ENCODE assay signal across 35 cellular contexts in the genomic region with DNA sequence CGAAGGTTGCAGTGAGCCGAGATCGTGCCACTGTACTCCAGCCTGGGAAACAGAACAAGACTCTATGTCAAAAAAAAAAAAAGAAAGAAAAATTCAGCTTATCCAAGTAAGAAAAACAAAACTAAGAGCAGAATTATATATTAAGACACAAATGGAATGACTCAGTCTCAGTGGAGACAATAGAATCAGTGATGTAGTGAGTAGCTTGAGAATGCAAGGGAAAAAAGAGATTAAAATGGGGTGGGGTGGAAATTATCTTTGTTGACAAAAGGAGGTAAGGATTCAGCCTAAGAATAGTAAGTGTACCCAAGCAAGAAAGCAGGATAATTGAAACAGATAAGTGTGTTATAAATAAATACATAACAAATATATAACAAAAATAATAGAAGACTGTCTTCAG.
DNase-seq lines count a peak whose midpoint lies in the region; ATAC-seq, FAIRE-seq and TF ChIP-seq lines count a peak whose summit lies in the region.
"Had no signal": no experiment of that assay in that cellular context is flagged by ENCODE, and none has a peak within 500 bp of the region (broad histone marks: within the 10 kb centered on the region; RNA-seq: fewer than 3 reads in every experiment).

No MANE protein-coding gene starts in this region.

- no peaks in the 10 kb centered on the region for H3K27me3 Mint-ChIP-seq in astrocyte (ENCODE audit: low read depth, unreplicated experiment)
- H3K27me3 Mint-ChIP-seq in stimulated activated naive B cell treated with anti-CD40 and anti-IgM and Interleukin-4, amounts not matched to agents 10 μg/mL and 1 μg/mL and 100 μg/mL, for 72 hours = no peaks in the 10 kb centered on the region
- no peaks in the 10 kb centered on the region for H3K27me3 Mint-ChIP-seq in activated T-cell treated with anti-CD3 and anti-CD28 coated beads, Interleukin-2, amount 50 U/mL, for 24 hours
- H3K27me3 Mint-ChIP-seq: activated naive CD4-positive, alpha-beta T cell treated with anti-CD3 and anti-CD28 coated beads, Interleukin-2, amount 10 ng/mL, durations not matched to agents 7 days and 5 days; IgD-negative memory B cell had no signal

- no peaks in the 10 kb centered on the region for H3K4me1 Mint-ChIP-seq in astrocyte (ENCODE audit: low read depth, unreplicated experiment)
- H3K4me1 Mint-ChIP-seq in stimulated activated naive B cell treated with anti-CD40 and anti-IgM and Interleukin-4, amounts not matched to agents 10 μg/mL and 1 μg/mL and 100 μg/mL, for 72 hours = peaks cover 5 to 6% of the 10 kb centered on the region in 2 donors
- H3K4me1 Mint-ChIP-seq in activated T-cell treated with anti-CD3 and anti-CD28 coated beads, Interleukin-2, amount 50 U/mL, for 24 hours (ENCODE audit: low read depth) = peaks cover 3% of the 10 kb centered on the region
- H3K4me1 Mint-ChIP-seq: neural crest cell had no signal

- H3K4me3 Mint-ChIP-seq in astrocyte (ENCODE audit: unreplicated experiment) = no peak overlapping the region
- no peak overlapping the region for H3K4me3 Mint-ChIP-seq in stimulated activated naive B cell treated with anti-CD40 and anti-IgM and Interleukin-4, amounts not matched to agents 10 μg/mL and 1 μg/mL and 100 μg/mL, for 72 hours
- no peak overlapping the region for H3K4me3 Mint-ChIP-seq in activated T-cell treated with anti-CD3 and anti-CD28 coated beads, Interleukin-2, amount 50 U/mL, for 24 hours
- H3K4me3 Mint-ChIP-seq: activated naive CD4-positive, alpha-beta T cell treated with anti-CD3 and anti-CD28 coated beads, Interleukin-2, amount 10 ng/mL, durations not matched to agents 7 days and 5 days; activated T-helper 1 cell treated with anti-CD3 and anti-CD28 coated beads, Interleukin-12 subunit alpha, Interleukin-12 subunit beta, Interleukin-2, Interleukin-4 antibody, amounts not matched to agents 30 ng/mL and 10 ng/mL and 1 ng/mL, durations not matched to agents 14 hours and 24 hours and 36 hours; neural crest cell had no signal

- H3K36me3 Mint-ChIP-seq in astrocyte (ENCODE audit: low read depth, unreplicated experiment) = no peaks in the 10 kb centered on the region
- peaks cover 5 to 15% of the 10 kb centered on the region in 2 donors for H3K36me3 Mint-ChIP-seq in stimulated activated naive B cell treated with anti-CD40 and anti-IgM and Interleukin-4, amounts not matched to agents 10 μg/mL and 1 μg/mL and 100 μg/mL, for 72 hours
- H3K36me3 Mint-ChIP-seq in activated T-cell treated with anti-CD3 and anti-CD28 coated beads, Interleukin-2, amount 50 U/mL, for 24 hours (ENCODE audit: low read depth) = peaks cover 80% of the 10 kb centered on the region

- CTCF ChIA-PET in SK-N-SH (lab: Yijun Ruan, JAX) = no interaction called here

- no peak overlapping the region for H3K27ac Mint-ChIP-seq in astrocyte (ENCODE audit: unreplicated experiment)
- peak overlapping the region; percentile 62 for H3K27ac Mint-ChIP-seq in stimulated activated naive B cell treated with anti-CD40 and anti-IgM and Interleukin-4, amounts not matched to agents 10 μg/mL and 1 μg/mL and 100 μg/mL, for 72 hours
- H3K27ac Mint-ChIP-seq in activated T-cell treated with anti-CD3 and anti-CD28 coated beads, Interleukin-2, amount 50 U/mL, for 24 hours = no peak overlapping the region
- H3K27ac Mint-ChIP-seq: activated naive CD4-positive, alpha-beta T cell treated with anti-CD3 and anti-CD28 coated beads, Interleukin-2, amount 10 ng/mL, durations not matched to agents 7 days and 5 days; activated T-helper 1 cell treated with anti-CD3 and anti-CD28 coated beads, Interleukin-12 subunit alpha, Interleukin-12 subunit beta, Interleukin-2, Interleukin-4 antibody, amounts not matched to agents 30 ng/mL and 10 ng/mL and 1 ng/mL, durations not matched to agents 14 hours and 24 hours and 36 hours had no signal

- H3K9me2 ChIP-seq in SK-N-SH = no peaks in the 10 kb centered on the region

- no peaks in the 10 kb centered on the region for H3K9me3 Mint-ChIP-seq in astrocyte (ENCODE audit: unreplicated experiment)
- H3K9me3 Mint-ChIP-seq in stimulated activated naive B cell treated with anti-CD40 and anti-IgM and Interleukin-4, amounts not matched to agents 10 μg/mL and 1 μg/mL and 100 μg/mL, for 72 hours = no peaks in the 10 kb centered on the region
- no peaks in the 10 kb centered on the region for H3K9me3 Mint-ChIP-seq in activated T-cell treated with anti-CD3 and anti-CD28 coated beads, Interleukin-2, amount 50 U/mL, for 24 hours
- H3K9me3 Mint-ChIP-seq: activated naive CD4-positive, alpha-beta T cell treated with anti-CD3 and anti-CD28 coated beads, Interleukin-2, amount 10 ng/mL, durations not matched to agents 7 days and 5 days; activated T-helper 1 cell treated with anti-CD3 and anti-CD28 coated beads, Interleukin-12 subunit alpha, Interleukin-12 subunit beta, Interleukin-2, Interleukin-4 antibody, amounts not matched to agents 30 ng/mL and 10 ng/mL and 1 ng/mL, durations not matched to agents 14 hours and 24 hours and 36 hours; IgD-negative memory B cell; neural crest cell had no signal

- no peak for FAIRE-seq in astrocyte (lab: Jason Lieb, UNC)
- FAIRE-seq: keratinocyte, RCC 7860 had no signal

- H3F3A ChIP-seq in SK-N-SH (replicated peaks; ENCODE audit: insufficient read depth) = peaks cover 7% of the 10 kb centered on the region

- TF ChIP-seq CTCF in SK-N-SH (IDR thresholded peaks at IDR 0.05) (no peak), astrocyte (IDR thresholded peaks at IDR 0.05; ENCODE audit: insufficient read depth, low read depth, low read length) (no peak), fibroblast of the aortic adventitia (IDR thresholded peaks at IDR 0.05; ENCODE audit: insufficient read depth, low read length) (no peak), suprapubic skin (IDR thresholded peaks at IDR 0.05) (no peak)

- POLR2A ChIA-PET in SK-N-SH (lab: Yijun Ruan, JAX) = no interaction called here

- H3K79me2 ChIP-seq in SK-N-SH (ENCODE audit: insufficient read depth) (no peaks in the 10 kb centered on the region), astrocyte (ENCODE audit: insufficient read depth, low read length) (no peaks in the 10 kb centered on the region)
- H3K79me2 ChIP-seq: parathyroid adenoma had no signal

- 100% methylated on average over 3 of the region's 3 CpGs for WGBS in SK-N-SH (ENCODE audit: low lambda C conversion rate)
- 100% methylated on average over 3 of the region's 3 CpGs for WGBS in suprapubic skin

- TF ChIP-seq EP300 in SK-N-SH (IDR thresholded peaks at IDR 0.05; ENCODE audit: borderline replicate concordance in 1 of 2, low read depth in 1 of 2, low read length in 1 of 2) (no peak), suprapubic skin (IDR thresholded peaks at IDR 0.05) (no peak)

- H3K9me3 ChIP-seq in SK-N-SH (no peaks in the 10 kb centered on the region), astrocyte (ENCODE audit: insufficient read depth, low read depth, low read length) (no peaks in the 10 kb centered on the region), suprapubic skin (no peaks in the 10 kb centered on the region)
- H3K9me3 ChIP-seq: adrenal gland, breast epithelium, heart right ventricle, right lobe of liver, upper lobe of left lung had no signal

- DNase-seq in SK-N-SH (no peak), astrocyte (ENCODE audit: low read depth) (peak; percentile 57), fibroblast of the aortic adventitia (ENCODE audit: low read depth) (peak; percentile 81), RKO (ENCODE audit: low spot score) (no peak), suprapubic skin (ENCODE audit: low spot score in 2 of 2) (no peak)
- DNase-seq in stimulated activated naive B cell treated with anti-CD40 and anti-IgM and Interleukin-4, amounts not matched to agents 10 μg/mL and 1 μg/mL and 100 μg/mL, for 72 hours = no peak
- no peak for DNase-seq in activated T-cell treated with anti-CD3 and anti-CD28 coated beads, Interleukin-2, amount 50 U/mL, for 24 hours
- DNase-seq: activated CD4-positive, alpha-beta T cell treated with anti-CD3 and anti-CD28 coated beads, Interleukin-2, amount 50 U/mL, for 4 hours; activated CD8-positive, alpha-beta memory T cell treated with anti-CD3 and anti-CD28 coated beads, Interleukin-2, amount 50 U/mL, for 4 hours; activated naive CD4-positive, alpha-beta T cell treated with anti-CD3 and anti-CD28 coated beads, Interleukin-2, amount 10 ng/mL, durations not matched to agents 7 days and 5 days; adrenal gland; COR-L47; DMS79; GF-D8; heart right ventricle; NCI-H1436 treated with DMSO at 0.1 percent for 48 hours; NCI-H2081 treated with DMSO at 0.1 percent for 48 hours; NCI-H226; NCI-H69; right lobe of liver; SIG-M5; stimulated activated CD4-positive, alpha-beta T cell treated with anti-CD3 and anti-CD28 coated beads, Interleukin-4, amount 100 ng/mL, for 1 hour; upper lobe of left lung had no signal

- H3K4me2 ChIP-seq in SK-N-SH (0 out of 2 replicates have a peak overlapping the region, but pooled peaks have one; percentile 23), astrocyte (ENCODE audit: low read length) (no peak overlapping the region)

- H3K9ac ChIP-seq in SK-N-SH (peak overlapping the region; percentile 20; the same call in 1 of the 2 replicates), astrocyte (ENCODE audit: low read length) (peak overlapping the region; percentile 25)
- H3K9ac ChIP-seq: parathyroid adenoma had no signal

- ATAC-seq in SK-N-SH treated with all-trans-retinoic acid at 6 μM for 48 hours = no peak
- no peak for ATAC-seq in stimulated activated naive B cell treated with anti-CD40 and anti-IgM and Interleukin-4, amounts not matched to agents 10 μg/mL and 1 μg/mL and 100 μg/mL, for 72 hours (replicated peaks)
- ATAC-seq: HCT116, heart right ventricle, right lobe of liver had no signal

- no peaks in the 10 kb centered on the region for H4K20me1 ChIP-seq in SK-N-SH (ENCODE audit: insufficient read depth)
- no peaks in the 10 kb centered on the region for H4K20me1 ChIP-seq in astrocyte (ENCODE audit: insufficient read depth, low read length)

- H3K4me3 ChIP-seq in SK-N-SH (ENCODE audit: low read depth in 2 of 2, low read length in 1 of 2) (no peak overlapping the region), astrocyte (ENCODE audit: insufficient read depth, low read depth, low read length) (no peak overlapping the region), fibroblast of the aortic adventitia (ENCODE audit: low read depth, low read length) (no peak overlapping the region), suprapubic skin (no peak overlapping the region)
- H3K4me3 ChIP-seq: adrenal gland, breast epithelium, heart right ventricle, right lobe of liver, upper lobe of left lung had no signal

- no peak for TF ChIP-seq RAD21 in SK-N-SH (IDR thresholded peaks at IDR 0.05; ENCODE audit: low read length)

- H3K4me1 ChIP-seq in SK-N-SH (ENCODE audit: control insufficient read depth in 1 of 2, insufficient read depth in 2 of 2, low read depth in 1 of 2, low read length in 1 of 2) (peaks cover 0 to 5% of the 10 kb centered on the region in 2 experiments; a peak in 1 of 4 replicates), astrocyte (ENCODE audit: insufficient read depth, low read length) (no peaks in the 10 kb centered on the region), suprapubic skin (no peaks in the 10 kb centered on the region)
- H3K4me1 ChIP-seq: adrenal gland, breast epithelium, parathyroid adenoma, upper lobe of left lung had no signal

- H3K27ac ChIP-seq in SK-N-SH (ENCODE audit: low read depth in 2 of 2, low read length in 1 of 2) (peak overlapping the region in 1 of 2 experiments; percentile 88; a peak in 2 of 4 replicates), astrocyte (ENCODE audit: low read depth, low read length) (no peak overlapping the region), suprapubic skin (no peak overlapping the region)
- H3K27ac ChIP-seq: 22Rv1, adrenal gland, breast epithelium, C4-2B, epithelial cell of prostate, heart right ventricle, parathyroid adenoma, right lobe of liver, upper lobe of left lung had no signal

- H2AFZ ChIP-seq in SK-N-SH (ENCODE audit: low read depth) (no peak overlapping the region), astrocyte (ENCODE audit: low read depth, low read length) (no peak overlapping the region)
- H2AFZ ChIP-seq: parathyroid adenoma had no signal

- H3K27me3 ChIP-seq in SK-N-SH (ENCODE audit: insufficient read depth) = no peaks in the 10 kb centered on the region
- H3K27me3 ChIP-seq in astrocyte (ENCODE audit: insufficient read depth, low read length) = no peaks in the 10 kb centered on the region
- H3K27me3 ChIP-seq in suprapubic skin = no peaks in the 10 kb centered on the region
- H3K27me3 ChIP-seq: adrenal gland, breast epithelium, heart right ventricle, right lobe of liver, upper lobe of left lung had no signal

- no peak for TF ChIP-seq POLR2A in suprapubic skin (IDR thresholded peaks at IDR 0.05)

- H3K36me3 ChIP-seq in SK-N-SH (replicated peaks in 1 of 2; ENCODE audit: control insufficient read depth in 1 of 2, insufficient read depth in 2 of 2, low read length in 1 of 2) (peaks cover 2 to 8% of the 10 kb centered on the region in 2 experiments), astrocyte (ENCODE audit: insufficient read depth, low read length) (no peaks in the 10 kb centered on the region), suprapubic skin (no peaks in the 10 kb centered on the region)
- H3K36me3 ChIP-seq: adrenal gland, breast epithelium, right lobe of liver, upper lobe of left lung had no signal

Comparison
In these comparisons a context has a peak if more than half of its experiments do, and no peak if none do; other contexts are left out.
1. DNase-seq: peak in astrocyte (single experiment) and fibroblast of the aortic adventitia (single experiment); none in SK-N-SH (single experiment), stimulated activated naive B cell treated with anti-CD40 and anti-IgM and Interleukin-4, amounts not matched to agents 10 μg/mL and 1 μg/mL and 100 μg/mL, for 72 hours (single experiment), RKO (single experiment), activated T-cell treated with anti-CD3 and anti-CD28 coated beads, Interleukin-2, amount 50 U/mL, for 24 hours (single experiment) and suprapubic skin (0 of 2).